In the genomic region with DNA sequence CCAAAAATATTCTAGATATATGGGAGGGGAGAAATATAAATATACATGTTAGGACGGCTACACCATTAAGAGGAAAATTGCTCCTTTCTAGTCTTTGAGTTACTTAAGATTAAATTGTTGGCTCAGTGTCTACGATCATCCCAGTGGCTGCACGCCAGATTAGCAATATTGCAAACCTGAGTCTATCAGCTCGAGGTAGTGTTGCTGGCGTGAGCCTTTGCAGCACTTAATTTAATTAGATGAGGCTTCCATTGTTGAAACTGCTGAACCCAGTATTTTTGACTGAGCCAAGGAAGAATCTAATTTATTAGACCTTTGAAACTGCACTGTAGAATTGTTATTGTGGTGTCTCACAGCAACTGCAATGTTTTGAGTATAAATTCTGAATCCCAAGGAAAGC, we compare ENCODE assay signal across 15 cellular contexts.
"Had no signal": no experiment of that assay in that cellular context is flagged by ENCODE, and none has a peak within 500 bp of the region (broad histone marks: within the 10 kb centered on the region; RNA-seq: fewer than 3 reads in every experiment).

No MANE protein-coding gene starts in this region.

- H3K27ac ChIP-seq: gastroesophageal sphincter, heart left ventricle, left ventricle myocardium inferior, spleen, upper lobe of right lung had no signal

- H3K4me3 ChIP-seq: gastroesophageal sphincter, heart left ventricle, left ventricle myocardium inferior, spleen, upper lobe of right lung had no signal

- DNase-seq: activated CD4-positive, alpha-beta T cell treated with anti-CD3 and anti-CD28 coated beads, Interleukin-2, amount 10 ng/mL, durations not matched to agents 24 days and 14 days; activated CD8-positive, alpha-beta T cell treated with anti-CD3 and anti-CD28 coated beads for 36 hours; activated naive CD4-positive, alpha-beta T cell; activated naive CD8-positive, alpha-beta T cell treated with anti-CD3 and anti-CD28 coated beads for 36 hours; activated T-cell treated with anti-CD3 and anti-CD28 coated beads, Interleukin-2, amount 50 U/mL, for 1 hour; amniotic stem cell; effector CD8-positive, alpha-beta T cell; heart left ventricle; left ventricle myocardium inferior; retina; spleen; stimulated activated CD8-positive, alpha-beta memory T cell treated with anti-CD3 and anti-CD28 coated beads, Interleukin-4, amount 100 ng/mL, for 48 hours; stimulated activated naive CD4-positive, alpha-beta T cell; upper lobe of right lung had no signal

- H3K36me3 ChIP-seq: gastroesophageal sphincter, heart left ventricle, left ventricle myocardium inferior, spleen, upper lobe of right lung had no signal

- H3K9me3 ChIP-seq: gastroesophageal sphincter, heart left ventricle, upper lobe of right lung had no signal

- H3K27me3 ChIP-seq: gastroesophageal sphincter, heart left ventricle, spleen, upper lobe of right lung had no signal
